In genomic region chr1:158121604-158122254, GRCh38 we compare ENCODE assay signal across 9 cellular contexts. TPM values are rescaled to one million over a fixed set of nuclear protein-coding genes. Genes with fewer than 3 reads are reported as not detected.
DNase-seq lines count a peak whose midpoint lies in the region; ATAC-seq and TF ChIP-seq lines count a peak whose summit lies in the region.
"Had no signal": no experiment of that assay in that cellular context is flagged by ENCODE, and none has a peak within 500 bp of the region (broad histone marks: within the 10 kb centered on the region; RNA-seq: fewer than 3 reads in every experiment).

No MANE protein-coding gene starts in this region.

- no peak overlapping the region for H3K4me2 ChIP-seq in OCI-LY7 (ENCODE audit: low read length)
- no peak overlapping the region for H3K4me2 ChIP-seq in neuronal stem cell (ENCODE audit: insufficient read depth, low read length, poor library complexity, severe bottlenecking)

- no peak overlapping the region for H2BK5ac ChIP-seq in neuronal stem cell (ENCODE audit: low read length)

- POLR2A ChIA-PET in OCI-LY7 (lab: Charles Lee) = interaction anchor here (0.6 to 0.8 kb wide), 2 partner anchors 13 to 50 kb away, joined by 3 to 4 read pairs; no protein-coding TSS in a partner anchor

- no TSS peak for BruUV-seq in OCI-LY7 (replicated peaks; lab: Mats Ljungman, UMichigan)

- H3K18ac ChIP-seq in neuronal stem cell (ENCODE audit: low read length) = no peak overlapping the region

- no peak overlapping the region for H2AK5ac ChIP-seq in neuronal stem cell (ENCODE audit: low read depth, low read length)

- H3K36me3 ChIP-seq in OCI-LY7 (ENCODE audit: insufficient read depth, low read length) = no peaks in the 10 kb centered on the region
- H3K36me3 ChIP-seq in neuronal stem cell (replicated peaks in 1 of 2; ENCODE audit: control insufficient read depth in 2 of 2, insufficient read depth in 2 of 2, low read length in 2 of 2) = no peaks in the 10 kb centered on the region
- H3K36me3 ChIP-seq: SJSA1 had no signal

- ATAC-seq in GM21576 (IDR thresholded peaks at IDR 0.05; ENCODE audit: unreplicated experiment) (no peak), HG02981 (IDR thresholded peaks at IDR 0.05; ENCODE audit: unreplicated experiment) (no peak), HG03175 (IDR thresholded peaks at IDR 0.05; ENCODE audit: unreplicated experiment) (no peak)

- no peak overlapping the region for H3K23ac ChIP-seq in neuronal stem cell (ENCODE audit: low read depth, low read length, poor library complexity)

- H2BK12ac ChIP-seq in neuronal stem cell (ENCODE audit: low read length) = no peak overlapping the region

- DNase-seq in COR-L47 (lab: John Stamatoyannopoulos, UW) (peak; percentile 44), GM20000 (ENCODE audit: low spot score) (peak; percentile 41), OCI-LY7 (ENCODE audit: low spot score) (peak; percentile 69), choroid plexus epithelial cell (ENCODE audit: low read depth) (peak; percentile 67), neuronal stem cell (ENCODE audit: low spot score) (peak; percentile 53)

- H3K27ac ChIP-seq in OCI-LY7 (ENCODE audit: low read depth, low read length, poor library complexity, severe bottlenecking) = no peak overlapping the region
- no peak overlapping the region for H3K27ac ChIP-seq in neuronal stem cell (replicated peaks; ENCODE audit: low read length)
- H3K27ac ChIP-seq: SJSA1 had no signal

- H2BK15ac ChIP-seq in neuronal stem cell (ENCODE audit: low read length) = no peak overlapping the region

- no peak overlapping the region for H2BK120ac ChIP-seq in neuronal stem cell (ENCODE audit: low read depth, low read length)

- H3K4me3 ChIP-seq in OCI-LY7 (ENCODE audit: low read depth, low read length, poor library complexity, severe bottlenecking) (no peak overlapping the region), choroid plexus epithelial cell (ENCODE audit: low read depth, low read length) (no peak overlapping the region), neuronal stem cell (ENCODE audit: low read length in 2 of 2) (peak overlapping the region in 1 of 2 donors; percentile 62)
- H3K4me3 ChIP-seq: SJSA1 had no signal

- H3K4me1 ChIP-seq in OCI-LY7 (ENCODE audit: insufficient read depth, low read length, poor library complexity, severe bottlenecking) = peaks cover 9% of the 10 kb centered on the region
- peaks cover 5 to 14% of the 10 kb centered on the region in 2 donors for H3K4me1 ChIP-seq in neuronal stem cell (ENCODE audit: control insufficient read depth in 2 of 2, insufficient read depth in 1 of 2, low read depth in 1 of 2, low read length in 2 of 2)
- H3K4me1 ChIP-seq: SJSA1 had no signal

- no peak overlapping the region for H4K91ac ChIP-seq in neuronal stem cell (ENCODE audit: low read depth, low read length, poor library complexity)

- intact Hi-C loops in OCI-LY7 (cut with micrococcal nuclease; ENCODE audit: unreplicated experiment) = loop anchor here (2.0 to 10.0 kb wide), 2 partner anchors 153 to 747 kb away; no protein-coding TSS in a partner anchor

- H3K4ac ChIP-seq in neuronal stem cell (ENCODE audit: low read length) = no peak overlapping the region

- H4K8ac ChIP-seq in neuronal stem cell (ENCODE audit: low read depth, low read length) = no peak overlapping the region

- H3K79me2 ChIP-seq in OCI-LY7 (ENCODE audit: insufficient read depth, low read depth, low read length) = no peaks in the 10 kb centered on the region

- WGBS in neuronal stem cell (ENCODE audit: extremely low coverage in 2 of 2, insufficient read length in 2 of 2, insufficient replicate concordance in 1 of 2), 2 donors = no CpG with 5 or more reads among the region's 5 CpGs

- CTCF ChIA-PET in OCI-LY7 (lab: Charles Lee; ENCODE audit: unreplicated experiment) = interaction anchor here (0.6 to 2.4 kb wide), 5 partner anchors 24 to 131 kb away, joined by 3 to 12 read pairs (median 4); no protein-coding TSS in a partner anchor

- H3K27me3 ChIP-seq in neuronal stem cell (ENCODE audit: control insufficient read depth in 3 of 3, insufficient read depth in 3 of 3, low read depth in 1 of 3, low read length in 3 of 3) = peaks cover 0 to 34% (median 0%) of the 10 kb centered on the region in 3 experiments

- TF ChIP-seq CTCF in GM20000 (IDR thresholded peaks at IDR 0.05; ENCODE audit: extremely low read depth, missing control alignments) (peak; percentile 43), OCI-LY7 (conservative IDR thresholded peaks at IDR 0.05; ENCODE audit: low read length) (peak; percentile 91), choroid plexus epithelial cell (conservative IDR thresholded peaks at IDR 0.05; ENCODE audit: low read depth, low read length) (peak; percentile 80)

- no peaks in the 10 kb centered on the region for H4K20me1 ChIP-seq in OCI-LY7 (ENCODE audit: insufficient read depth, low read length)

- H3K9me3 ChIP-seq in OCI-LY7 (ENCODE audit: low read length) (no peaks in the 10 kb centered on the region), neuronal stem cell (replicated peaks in 1 of 2; ENCODE audit: control insufficient read depth in 2 of 2, insufficient read depth in 1 of 2, low read depth in 1 of 2, low read length in 2 of 2) (peaks cover 0 to 2% of the 10 kb centered on the region in 2 donors)
- H3K9me3 ChIP-seq: SJSA1 had no signal

- no peaks in the 10 kb centered on the region for H3K79me1 ChIP-seq in neuronal stem cell (ENCODE audit: low read depth, low read length)

- no peak overlapping the region for H3K9ac ChIP-seq in neuronal stem cell (ENCODE audit: low read depth, low read length, poor library complexity)

- no peak overlapping the region for H3K14ac ChIP-seq in neuronal stem cell (ENCODE audit: low read length)

- H3K9me2 ChIP-seq in OCI-LY7 (ENCODE audit: insufficient read depth, low read length) = no peaks in the 10 kb centered on the region

- H2AFZ ChIP-seq in OCI-LY7 (ENCODE audit: low read length) (no peak overlapping the region), neuronal stem cell (ENCODE audit: low read length) (no peak overlapping the region)

RNA-seq across cellular contexts. Expression of gene CD1D, which starts 59.0 kb away (rescaled TPM):
- 3.3 and 4.9 TPM in 2 replicates for total RNA-seq in OCI-LY7 (2014; rRNA removed; shearing (Covaris generic))
- 5.7 and 5.8 TPM in 2 replicates for total RNA-seq in OCI-LY7 (2022)
- 0.07 TPM for polyA plus RNA-seq in neuronal stem cell (2013, experiment 1 of 2)
- polyA plus RNA-seq in neuronal stem cell (2013, experiment 2 of 2) = 0.04 TPM
- total RNA-seq: SJSA1 had no signal
